In the genomic region with DNA sequence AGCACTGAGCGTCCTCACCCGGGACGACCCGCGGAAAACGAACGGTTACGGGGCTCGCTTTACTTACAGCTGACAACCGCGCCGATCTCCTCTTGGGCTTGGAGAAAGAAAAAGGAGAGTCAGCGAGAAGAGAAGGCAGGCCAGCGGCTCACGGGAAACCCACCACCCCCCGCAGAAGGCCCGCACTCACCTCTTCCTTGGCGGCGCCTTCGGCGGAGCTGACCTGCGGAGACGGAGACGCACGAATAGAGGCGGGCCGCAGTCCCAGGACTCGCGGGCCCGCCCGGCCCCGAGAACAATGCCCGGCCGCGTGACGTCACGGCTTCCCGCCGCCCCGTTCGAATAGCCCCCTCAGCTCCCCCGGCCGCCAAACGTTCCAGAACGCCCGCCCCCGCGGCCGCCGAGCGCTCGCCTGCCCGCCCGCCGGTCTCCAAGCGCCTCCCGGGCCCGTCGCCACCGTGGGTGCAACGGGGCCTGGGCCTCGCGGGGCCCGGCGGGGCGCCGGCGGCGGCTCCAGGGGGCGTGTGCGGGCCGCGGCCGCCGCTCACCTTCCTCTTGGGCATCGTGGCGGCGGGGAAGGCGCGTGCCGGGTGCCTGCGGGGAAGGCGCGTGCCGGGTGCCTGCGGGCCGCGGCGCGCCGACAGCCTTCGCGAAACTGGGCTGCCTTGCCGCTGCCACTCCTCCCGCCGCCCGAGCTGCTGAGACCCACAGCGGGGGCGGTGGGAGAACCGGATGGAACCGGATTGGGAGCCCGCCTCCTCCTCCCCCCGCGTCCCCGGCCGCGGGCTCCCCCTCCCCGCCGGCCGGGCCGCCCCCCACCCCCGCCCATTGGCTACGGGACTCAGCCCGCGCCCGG, we compare ENCODE assay signal across 8 cellular contexts. TPM values are rescaled to one million over a fixed set of nuclear protein-coding genes. Genes with fewer than 3 reads are reported as not detected.
DNase-seq lines count a peak whose midpoint lies in the region; ATAC-seq and TF ChIP-seq lines count a peak whose summit lies in the region.

Gene HMGN1 (minus strand): TSS at position 734 of the 856 bp plus-strand sequence. CDS start 171 bp downstream, at position 563.

- no peaks in the 10 kb centered on the region for H3K9me3 Mint-ChIP-seq in activated naive CD4-positive, alpha-beta T cell treated with anti-CD3 and anti-CD28 coated beads, Interleukin-2, amount 10 ng/mL, durations not matched to agents 7 days and 5 days
- no peaks in the 10 kb centered on the region for H3K9me3 Mint-ChIP-seq in osteocyte (ENCODE audit: unreplicated experiment)

- H3K27me3 ChIP-seq in GM06990 (replicated peaks; ENCODE audit: control insufficient read depth, insufficient read depth, low read length) (no peaks in the 10 kb centered on the region), thoracic aorta (replicated peaks; ENCODE audit: insufficient read depth) (no peaks in the 10 kb centered on the region)

- H3K36me3 Mint-ChIP-seq in activated naive CD4-positive, alpha-beta T cell treated with anti-CD3 and anti-CD28 coated beads, Interleukin-2, amount 10 ng/mL, durations not matched to agents 7 days and 5 days: peaks cover 33% of the 10 kb centered on the region
- H3K36me3 Mint-ChIP-seq in osteocyte (ENCODE audit: unreplicated experiment): peaks cover 30% of the 10 kb centered on the region

- CTCF ChIA-PET in activated naive CD4-positive, alpha-beta T cell treated with anti-CD3 and anti-CD28 coated beads, Interleukin-2, amount 10 ng/mL, durations not matched to agents 7 days and 5 days (lab: Charles Lee): interaction anchor here (1.0 to 4.1 kb wide), 2 partner anchors 33 to 39 kb away, joined by 3 to 13 read pairs; no protein-coding TSS in a partner anchor

- ATAC-seq in HG02571 (IDR thresholded peaks at IDR 0.05; ENCODE audit: unreplicated experiment): peak; percentile 53
- peak; percentile 38 for ATAC-seq in thoracic aorta (ENCODE audit: insufficient number of reproducible peaks, low FRiP score, low read depth)

- DNase-seq in GM06990 (ENCODE audit: extremely low read depth, insufficient read length): peak; percentile 87
- DNase-seq in NCI-H1048 (lab: John Stamatoyannopoulos, UW): peak; percentile 56
- DNase-seq in SK-N-MC (ENCODE audit: low read depth, low spot score): no peak
- DNase-seq in activated naive CD4-positive, alpha-beta T cell treated with anti-CD3 and anti-CD28 coated beads, Interleukin-2, amount 10 ng/mL, durations not matched to agents 7 days and 5 days: peak; percentile 91
- DNase-seq in glomerular endothelial cell (ENCODE audit: extremely low read depth, low read depth, low spot score): no peak
- DNase-seq in osteocyte (ENCODE audit: extremely low spot score, unreplicated experiment): peak; percentile 97
- peak; percentile 38 for DNase-seq in thoracic aorta (ENCODE audit: low spot score)

- peak within 1 kb of the TSS; percentile 94 for H3K4me3 ChIP-seq in GM06990 (replicated peaks; ENCODE audit: low read depth, low read length)
- peak within 1 kb of the TSS; percentile 99 for H3K4me3 ChIP-seq in SK-N-MC
- H3K4me3 ChIP-seq in thoracic aorta: peak within 1 kb of the TSS; percentile 79

- H3K9me3 ChIP-seq in SK-N-MC (ENCODE audit: low read depth, low read length): no peaks in the 10 kb centered on the region
- H3K9me3 ChIP-seq in thoracic aorta: no peaks in the 10 kb centered on the region

- H3K27ac Mint-ChIP-seq in activated naive CD4-positive, alpha-beta T cell treated with anti-CD3 and anti-CD28 coated beads, Interleukin-2, amount 10 ng/mL, durations not matched to agents 7 days and 5 days: peak within 1 kb of the TSS; percentile 99
- peak within 1 kb of the TSS; percentile 94 for H3K27ac Mint-ChIP-seq in osteocyte (ENCODE audit: unreplicated experiment)

- no peak for TF ChIP-seq CTCF in GM06990 (IDR thresholded peaks at IDR 0.05; ENCODE audit: insufficient read depth, low read length, poor library complexity, severe bottlenecking)
- TF ChIP-seq CTCF in osteocyte (IDR thresholded peaks at IDR 0.05): no peak
- no peak for TF ChIP-seq CTCF in thoracic aorta (IDR thresholded peaks at IDR 0.05)

- peaks cover 11 to 34% of the 10 kb centered on the region in 2 donors for H3K4me1 ChIP-seq in thoracic aorta (ENCODE audit: control insufficient read depth in 1 of 2, low read depth in 2 of 2)

- H3K4me3 Mint-ChIP-seq in activated naive CD4-positive, alpha-beta T cell treated with anti-CD3 and anti-CD28 coated beads, Interleukin-2, amount 10 ng/mL, durations not matched to agents 7 days and 5 days: peak within 1 kb of the TSS; percentile 98
- H3K4me3 Mint-ChIP-seq in osteocyte (ENCODE audit: unreplicated experiment): peak within 1 kb of the TSS; percentile 87

- peak within 1 kb of the TSS; percentile 96 for H3K9ac ChIP-seq in SK-N-MC (ENCODE audit: insufficient read length)

- no peaks in the 10 kb centered on the region; the same call in 1 of the 2 replicates for H3K36me3 ChIP-seq in GM06990 (ENCODE audit: control insufficient read depth, insufficient read depth, low read length)
- peaks cover 46% of the 10 kb centered on the region for H3K36me3 ChIP-seq in SK-N-MC (ENCODE audit: insufficient read depth, low read length)
- H3K36me3 ChIP-seq in thoracic aorta: peaks cover 3% of the 10 kb centered on the region

- peaks cover 43% of the 10 kb centered on the region for H3K4me1 Mint-ChIP-seq in activated naive CD4-positive, alpha-beta T cell treated with anti-CD3 and anti-CD28 coated beads, Interleukin-2, amount 10 ng/mL, durations not matched to agents 7 days and 5 days
- H3K4me1 Mint-ChIP-seq in osteocyte (ENCODE audit: unreplicated experiment): peaks cover 36% of the 10 kb centered on the region

- peaks cover 3% of the 10 kb centered on the region for H3K27me3 Mint-ChIP-seq in activated naive CD4-positive, alpha-beta T cell treated with anti-CD3 and anti-CD28 coated beads, Interleukin-2, amount 10 ng/mL, durations not matched to agents 7 days and 5 days
- no peaks in the 10 kb centered on the region for H3K27me3 Mint-ChIP-seq in osteocyte (ENCODE audit: unreplicated experiment)

- peak within 1 kb of the TSS; percentile 94 for H3K27ac ChIP-seq in SK-N-MC
- peak within 1 kb of the TSS; percentile 67 to 79 for H3K27ac ChIP-seq in thoracic aorta

RNA-seq across cellular contexts. Expression of gene HMGN1, which starts in this region (rescaled TPM):
- total RNA-seq in glomerular endothelial cell: 187 and 221 TPM in 2 replicates
- 267 and 289 TPM in 2 replicates for total RNA-seq in osteocyte
- total RNA-seq in thoracic aorta: 10 to 100 TPM; 32.0 to 65.2 TPM

Comparison
In these comparisons a context has a peak if more than half of its experiments do, and no peak if none do; other contexts are left out.
1. DNase-seq: peak in GM06990 (single experiment), NCI-H1048 (single experiment), activated naive CD4-positive, alpha-beta T cell treated with anti-CD3 and anti-CD28 coated beads, Interleukin-2, amount 10 ng/mL, durations not matched to agents 7 days and 5 days (single experiment), osteocyte (single experiment) and thoracic aorta (single experiment); none in SK-N-MC (single experiment) and glomerular endothelial cell (single experiment).
2. Peak in every context shown above with its lines, with median percentiles within 50 percentile points of each other: H3K4me3 ChIP-seq.